In genomic region chr3:20042331-20042730, GRCh38 we compare ENCODE assay signal across 1 cellular context.
TF ChIP-seq lines count a peak whose summit lies in the region.

No MANE protein-coding gene starts in this region.

TF ChIP-seq in HepG2, 621 proteins besides CTCF, POLR2A, EP300 and RAD21:
- TF ChIP-seq ZNF687 (CRISPR knock-in tag; IDR thresholded peaks at IDR 0.05) (no peak), DRAP1 (CRISPR knock-in tag; IDR thresholded peaks at IDR 0.05) (no peak), ZNF543 (CRISPR knock-in tag; IDR thresholded peaks at IDR 0.05) (no peak), MTA3 (CRISPR knock-in tag; IDR thresholded peaks at IDR 0.05) (no peak), SMC3 (IDR thresholded peaks at IDR 0.05; ENCODE audit: low read length) (no peak), ZNF746 (CRISPR knock-in tag; IDR thresholded peaks at IDR 0.05) (no peak), ZNF781 (CRISPR knock-in tag; IDR thresholded peaks at IDR 0.05; ENCODE audit: borderline replicate concordance, not compliant biosample characterization) (no peak)
TF ChIP-seq in HepG2: peak in this region for 0.
